In genomic region chr10:26480909-26481703, GRCh38 we compare ENCODE assay signal across 9 cellular contexts. TPM values are rescaled to one million over a fixed set of nuclear protein-coding genes. Genes with fewer than 3 reads are reported as not detected.
A peak's percentile ranks its signal among the peaks of the same experiment; 100 is the strongest.
DNase-seq lines count a peak whose midpoint lies in the region; ATAC-seq and FAIRE-seq lines count a peak whose summit lies in the region.
"Had no signal": no experiment of that assay in that cellular context is flagged by ENCODE, and none has a peak within 500 bp of the region (broad histone marks: within the 10 kb centered on the region; RNA-seq: fewer than 3 reads in every experiment).

No MANE protein-coding gene starts in this region.

- peak; percentile 69 for DNase-seq in Ammon's horn (ENCODE audit: low spot score)
- DNase-seq in GM19239 (ENCODE audit: insufficient read length, low spot score), result no peak
- peak; percentile 34 for DNase-seq in SKM-1 (lab: John Stamatoyannopoulos, UW; ENCODE audit: unreplicated experiment)
- DNase-seq in immature natural killer cell, result no peak
- no peak for DNase-seq in effector CD8-positive, alpha-beta T cell (lab: John Stamatoyannopoulos, UW)
- DNase-seq in NCI-H1048 (lab: John Stamatoyannopoulos, UW), result no peak
- DNase-seq: NCI-H2029 treated with DMSO at 0.1 percent for 48 hours had no signal

- H3K4me3 Mint-ChIP-seq in immature natural killer cell, result peak overlapping the region; percentile 66 to 92 (median 83)

- H3K9me3 Mint-ChIP-seq in immature natural killer cell, result no peaks in the 10 kb centered on the region

- peak; percentile 83 for FAIRE-seq in GM19239 (lab: Jason Lieb, UNC)

- peak overlapping the region; percentile 96 to 98 (median 97) for H3K27ac Mint-ChIP-seq in immature natural killer cell

- ATAC-seq in GM21786 (IDR thresholded peaks at IDR 0.05; ENCODE audit: unreplicated experiment) (no peak), GM21515 (IDR thresholded peaks at IDR 0.05; ENCODE audit: unreplicated experiment) (no peak)

- H3K36me3 Mint-ChIP-seq in immature natural killer cell, result peaks cover 0 to 19% (median 9%) of the 10 kb centered on the region in 3 donors

- H3K4me1 Mint-ChIP-seq in immature natural killer cell, result peaks cover 78 to 89% of the 10 kb centered on the region in 2 donors

- peaks cover 0 to 12% (median 4%) of the 10 kb centered on the region in 3 donors for H3K27me3 Mint-ChIP-seq in immature natural killer cell (ENCODE audit: low read depth in 3 of 3)

RNA-seq across cellular contexts. Expression of gene APBB1IP, which starts 43.0 kb away (rescaled TPM):
- 10 to 100 TPM; 22.0 to 83.5 (median 29.8) TPM for polyA plus RNA-seq in immature natural killer cell

Comparison
In these comparisons a context has a peak if more than half of its experiments do, and no peak if none do; other contexts are left out.
1. DNase-seq: peak in Ammon's horn (single experiment) and SKM-1 (single experiment); none in GM19239 (single experiment), immature natural killer cell (0 of 3), effector CD8-positive, alpha-beta T cell (single experiment) and NCI-H1048 (single experiment).